ENCODE assay signal across 20 cellular contexts in the genomic region with DNA sequence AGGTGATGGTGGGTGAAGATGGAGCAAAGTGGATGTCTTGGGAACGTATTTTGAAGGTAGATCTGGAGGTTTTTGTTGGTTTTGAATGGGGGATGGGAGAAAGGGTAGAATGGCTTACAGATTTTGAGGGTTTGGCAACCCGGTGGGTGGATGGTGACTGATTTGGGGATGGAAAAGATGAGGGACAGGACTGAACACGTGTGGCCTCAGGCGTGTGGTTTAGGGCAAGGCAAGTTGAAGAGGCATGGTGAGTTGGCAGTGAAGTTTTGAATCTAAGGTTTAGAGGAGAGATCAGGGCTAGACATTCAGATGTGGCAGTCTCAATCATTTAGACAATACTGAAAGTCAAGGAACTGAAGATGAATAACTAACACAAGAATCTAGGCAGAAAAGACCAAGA. TPM values are rescaled to one million over a fixed set of nuclear protein-coding genes. Genes with fewer than 3 reads are reported as not detected.
DNase-seq lines count a peak whose midpoint lies in the region; ATAC-seq, FAIRE-seq and TF ChIP-seq lines count a peak whose summit lies in the region.
"Had no signal": no experiment of that assay in that cellular context is flagged by ENCODE, and none has a peak within 500 bp of the region (broad histone marks: within the 10 kb centered on the region; RNA-seq: fewer than 3 reads in every experiment).

No MANE protein-coding gene starts in this region.

- no TSS peak for BruUV-seq in K562 (replicated peaks; lab: Mats Ljungman, UMichigan)

- no peaks in the 10 kb centered on the region for H3K9me1 ChIP-seq in K562 (ENCODE audit: control insufficient read depth, insufficient read depth, low read length)

- H3K9me3 ChIP-seq in K562 (replicated peaks; ENCODE audit: control insufficient read depth, insufficient read depth, low read depth, low read length) (no peaks in the 10 kb centered on the region), stomach (no peaks in the 10 kb centered on the region)
- H3K9me3 ChIP-seq: sigmoid colon, tibial artery had no signal

- no peak overlapping the region for H3K4me2 ChIP-seq in K562 (ENCODE audit: insufficient read depth, low read length)

- TF ChIP-seq EP300 in K562 (IDR thresholded peaks at IDR 0.05; ENCODE audit: low read length) (no peak), stomach (IDR thresholded peaks at IDR 0.05) (no peak)

- peaks cover 24% of the 10 kb centered on the region for H3K4me1 Mint-ChIP-seq in activated CD4-positive, alpha-beta memory T cell treated with anti-CD3 and anti-CD28 coated beads for 36 hours (ENCODE audit: low read depth)

- H3K27ac ChIP-seq in K562 (ENCODE audit: extremely low read depth, low read depth, low read length): no peak overlapping the region
- H3K27ac ChIP-seq in stomach: no peak overlapping the region
- H3K27ac ChIP-seq: sigmoid colon, tibial artery had no signal

- no peaks in the 10 kb centered on the region for H3K9me3 Mint-ChIP-seq in activated CD4-positive, alpha-beta memory T cell treated with anti-CD3 and anti-CD28 coated beads for 36 hours

- no peaks in the 10 kb centered on the region for H3K27me3 Mint-ChIP-seq in activated CD4-positive, alpha-beta memory T cell treated with anti-CD3 and anti-CD28 coated beads for 36 hours

- H3K4me3 ChIP-seq in K562: no peak overlapping the region
- no peak overlapping the region for H3K4me3 ChIP-seq in stomach
- H3K4me3 ChIP-seq: sigmoid colon, tibial artery had no signal

- 15% methylated on average over 4 of the region's 4 CpGs for WGBS in K562 (ENCODE audit: insufficient coverage, low coverage, missing lambda C conversion rate)
- WGBS in stomach, 5 donors: 58 to 79% (median 73%) methylated on average over 4 of the region's 4 CpGs

- ATAC-seq in activated CD4-positive, CD25-positive, alpha-beta regulatory T cell treated with anti-CD3 and anti-CD28 coated beads, Interleukin-2, amount 50 U/mL, for 24 hours: peak; percentile 42 to 45
- no peak for ATAC-seq in K562
- ATAC-seq: HCT116, SK-N-SH treated with all-trans-retinoic acid at 6 μM for 48 hours had no signal

- no peak for TF ChIP-seq RAD21 in K562 (CRISPR knock-in tag; conservative IDR thresholded peaks at IDR 0.05 in 1 of 2, IDR thresholded peaks at IDR 0.05 in 1 of 2)

- H3K27ac Mint-ChIP-seq in activated CD4-positive, alpha-beta memory T cell treated with anti-CD3 and anti-CD28 coated beads for 36 hours: peak overlapping the region; percentile 80

- no peak for FAIRE-seq in K562 (lab: Jason Lieb, UNC)
- FAIRE-seq: GM18507 had no signal

- peaks cover under 1% of the 10 kb centered on the region for H3K79me2 ChIP-seq in K562 (ENCODE audit: control insufficient read depth, insufficient read depth, low read length)

- POLR2A ChIA-PET in activated CD4-positive, alpha-beta memory T cell treated with anti-CD3 and anti-CD28 coated beads for 36 hours (lab: Charles Lee): interaction anchor here (0.7 to 1.4 kb wide), 3 partner anchors 10 to 22 kb away, joined by 3 to 6 read pairs (median 5); a partner anchor contains a TSS
- POLR2A ChIA-PET in K562 (lab: Yijun Ruan, JAX): interaction anchor here (0.9 kb wide), 1 partner anchor 120 kb away, joined by 3 read pairs; no protein-coding TSS in a partner anchor

- TF ChIP-seq CTCF in K562 (IDR thresholded peaks at IDR 0.05 in 2 of 3, conservative IDR thresholded peaks at IDR 0.05 in 1 of 3; ENCODE audit: insufficient read depth in 2 of 3, low read depth in 1 of 3, low read length in 3 of 3) (no peak), stomach (IDR thresholded peaks at IDR 0.05) (no peak)

- CTCF ChIA-PET in activated CD4-positive, alpha-beta memory T cell treated with anti-CD3 and anti-CD28 coated beads for 36 hours (lab: Charles Lee): interaction anchor here (1.0 kb wide), 1 partner anchor 38 kb away, joined by 6 read pairs; a partner anchor contains a TSS
- CTCF ChIA-PET in K562 (lab: Yijun Ruan, JAX; ENCODE audit: low intra/inter-chr PET ratio): no interaction called here

- intact Hi-C loops in activated CD4-positive, alpha-beta memory T cell treated with anti-CD3 and anti-CD28 coated beads for 36 hours (cut with micrococcal nuclease): loop anchor here (1.0 to 5.0 kb wide), 7 partner anchors 10 to 262 kb away; a partner anchor contains a TSS
- intact Hi-C loops in K562 (cut with micrococcal nuclease) (no loop called here), stomach (cut with DNase I; ENCODE audit: low total_unique reads) (loop anchor here (10.0 kb wide), 1 partner anchor 90 kb away; a partner anchor contains a TSS)

- no peak for TF ChIP-seq POLR2A in K562 (conservative IDR thresholded peaks at IDR 0.05)
- no peak for TF ChIP-seq POLR2A in stomach (IDR thresholded peaks at IDR 0.05)

- no peak overlapping the region for H2AFZ ChIP-seq in K562 (ENCODE audit: low read depth, low read length)

- H3K4me1 ChIP-seq in K562 (replicated peaks in 1 of 2; ENCODE audit: control insufficient read depth in 2 of 2, insufficient read depth in 2 of 2, low read length in 2 of 2) (peaks cover 4 to 7% of the 10 kb centered on the region in 2 experiments), stomach (peaks cover 0 to 16% (median 7%) of the 10 kb centered on the region in 4 donors)

- in situ Hi-C loops in K562 (cut with MboI): loop anchor here (10.0 kb wide), 1 partner anchor 190 kb away; no protein-coding TSS in a partner anchor

- no peaks in the 10 kb centered on the region for H4K20me1 ChIP-seq in K562 (replicated peaks; ENCODE audit: control insufficient read depth, insufficient read depth, low read length)

- no peak overlapping the region for H3K9ac ChIP-seq in K562 (ENCODE audit: insufficient read depth in 1 of 2, low read depth in 2 of 2, low read length in 2 of 2)

- no peak for DNase-seq in activated CD4-positive, CD25-positive, alpha-beta regulatory T cell treated with anti-CD3 and anti-CD28 coated beads, Interleukin-2, amount 50 U/mL, for 72 hours
- DNase-seq in activated CD4-positive, alpha-beta memory T cell treated with anti-CD3 and anti-CD28 coated beads for 36 hours: peak; percentile 93
- no peak for DNase-seq in K562 (ENCODE audit: extremely low read depth in 1 of 4, low spot score in 3 of 4)
- DNase-seq in stimulated activated CD4-positive, alpha-beta T cell treated with anti-CD3 and anti-CD28 coated beads, TNF-alpha, amount 100 ng/mL, for 24 hours (ENCODE audit: low read depth in 3 of 3): peak in 2 of 3 experiments; percentile 47 to 76
- no peak for DNase-seq in stomach
- DNase-seq in NCI-H128 (lab: John Stamatoyannopoulos, UW; ENCODE audit: unreplicated experiment): no peak
- no peak for DNase-seq in activated gamma-delta T cell treated with Interleukin-2 at 50 U/mL for 16 hours
- DNase-seq: C1 segment of cervical spinal cord, DMS79, hippocampal formation, NCI-H2081 treated with DMSO at 0.1 percent for 48 hours, NCI-H526, occipital lobe, OCI-M1, sigmoid colon, tibial artery had no signal

- H3K27me3 ChIP-seq in K562 (ENCODE audit: control insufficient read depth in 2 of 2, insufficient read depth in 2 of 2, low read length in 2 of 2): no peaks in the 10 kb centered on the region
- no peaks in the 10 kb centered on the region for H3K27me3 ChIP-seq in stomach
- H3K27me3 ChIP-seq: sigmoid colon, tibial artery had no signal

- no peaks in the 10 kb centered on the region for H3K36me3 ChIP-seq in K562 (ENCODE audit: control insufficient read depth, insufficient read depth, low read length)
- no peaks in the 10 kb centered on the region for H3K36me3 ChIP-seq in stomach
- H3K36me3 ChIP-seq: sigmoid colon, tibial artery had no signal

- no peaks in the 10 kb centered on the region for H3K36me3 Mint-ChIP-seq in activated CD4-positive, alpha-beta memory T cell treated with anti-CD3 and anti-CD28 coated beads for 36 hours

- peak overlapping the region; percentile 7 for H3K4me3 Mint-ChIP-seq in activated CD4-positive, alpha-beta memory T cell treated with anti-CD3 and anti-CD28 coated beads for 36 hours

RNA-seq across cellular contexts. Expression of a gene that starts 5.0 kb away (rescaled TPM):
- 10 to 100 TPM; 87.5 to 96.6 TPM for total RNA-seq in activated CD4-positive, alpha-beta memory T cell treated with anti-CD3 and anti-CD28 coated beads for 36 hours
- total RNA-seq in K562 (2011; cell fraction: chromatin; rRNA removed; ENCODE audit: low replicate concordance): 20.4 and 39.9 TPM in 2 replicates
- 29.6 and 33.7 TPM in 2 replicates for total RNA-seq in K562 (2011; cell fraction: nucleolus; rRNA removed)
- total RNA-seq in K562 (2011; cell fraction: nucleoplasm; rRNA removed): 26.7 and 33.2 TPM in 2 replicates
- total RNA-seq in K562 (2014; rRNA removed): 74.2 and 79.0 TPM in 2 replicates
- total RNA-seq in K562 (2014; rRNA removed; fragmentation: Illumina TruSeq; extraction: Trizol): 61.2 and 61.3 TPM in 2 replicates
- 67.4 and 75.0 TPM in 2 replicates for total RNA-seq in K562 (2015; rRNA removed; fragmentation: Illumina TruSeq; extraction: Trizol)
- total RNA-seq in K562 (2021): 124 and 129 TPM in 2 replicates
- 107 and 120 TPM in 2 replicates for polyA plus RNA-seq in K562 (2011; rRNA removed)
- polyA plus RNA-seq in K562 (2011; cell fraction: cytosol; rRNA removed): 109 and 151 TPM in 2 replicates
- 34.2 and 44.6 TPM in 2 replicates for polyA plus RNA-seq in K562 (2011; cell fraction: nucleus; rRNA removed)
- polyA plus RNA-seq in K562 (2012): 56.3 and 118 TPM in 2 replicates
- 108 and 130 TPM in 2 replicates for polyA plus RNA-seq in K562 (2014; fragmentation: Illumina TruSeq; extraction: Trizol)
- 10 to 100 TPM; 45.0 to 80.6 TPM for polyA plus RNA-seq in K562 (2014; fragmentation: Nextera tagmentation; extraction: Ambion mirVana)
- polyA plus RNA-seq in K562 (2014; rRNA removed): 132 and 138 TPM in 2 replicates
- 31.3 and 36.6 TPM in 2 replicates for polyA minus RNA-seq in K562 (2011; rRNA and poly(A)+ RNA removed)
- 29.3 and 42.9 TPM in 2 replicates for polyA minus RNA-seq in K562 (2011; cell fraction: cytosol; rRNA and poly(A)+ RNA removed)
- 10.1 and 14.4 TPM in 2 replicates for polyA minus RNA-seq in K562 (2011; cell fraction: nucleus; rRNA and poly(A)+ RNA removed)
- 10 to 100 TPM in 4 of 5 donors, not detected in 1; 15.5 to 47.8 (median 27.1) TPM for total RNA-seq in stomach
- 10 to 100 TPM; 28.0 to 50.2 (median 50.1) TPM for polyA plus RNA-seq in stomach

RNA-seq across cellular contexts. Expression of a gene that starts 10.8 kb away (rescaled TPM):
- total RNA-seq in activated CD4-positive, alpha-beta memory T cell treated with anti-CD3 and anti-CD28 coated beads for 36 hours: 10 to 100 TPM; 61.4 to 61.7 TPM
- total RNA-seq in K562 (2011; cell fraction: chromatin; rRNA removed; ENCODE audit: low replicate concordance): 44.2 and 55.5 TPM in 2 replicates
- 47.6 and 48.7 TPM in 2 replicates for total RNA-seq in K562 (2011; cell fraction: nucleolus; rRNA removed)
- total RNA-seq in K562 (2011; cell fraction: nucleoplasm; rRNA removed): 34.2 and 44.9 TPM in 2 replicates
- total RNA-seq in K562 (2014; rRNA removed) (31.6 and 42.6 TPM in 2 replicates), K562 (2014; rRNA removed; fragmentation: Illumina TruSeq; extraction: Trizol) (41.2 and 43.8 TPM in 2 replicates), K562 (2015; rRNA removed; fragmentation: Illumina TruSeq; extraction: Trizol) (38.2 and 43.4 TPM in 2 replicates), K562 (2021) (84.0 and 87.3 TPM in 2 replicates), stomach (100 to 1,000 TPM in 1 of 5 donors, 10 to 100 TPM in 4; 30.7 to 167 (median 41.4) TPM)
- polyA plus RNA-seq in K562 (2011; rRNA removed) (73.4 and 90.6 TPM in 2 replicates), K562 (2014; fragmentation: Illumina TruSeq; extraction: Trizol) (62.3 and 74.6 TPM in 2 replicates), K562 (2014; fragmentation: Nextera tagmentation; extraction: Ambion mirVana) (10 to 100 TPM; 20.9 to 21.3 TPM), K562 (2014; rRNA removed) (80.0 and 80.2 TPM in 2 replicates), stomach (10 to 100 TPM; 36.8 to 66.1 (median 61.1) TPM)
- polyA plus RNA-seq in K562 (2011; cell fraction: cytosol; rRNA removed): 53.6 and 54.6 TPM in 2 replicates
- polyA plus RNA-seq in K562 (2011; cell fraction: nucleus; rRNA removed): 36.6 and 52.6 TPM in 2 replicates
- 67.3 and 95.0 TPM in 2 replicates for polyA plus RNA-seq in K562 (2012)
- polyA minus RNA-seq in K562 (2011; rRNA and poly(A)+ RNA removed): 79.5 and 83.2 TPM in 2 replicates
- 27.5 and 33.1 TPM in 2 replicates for polyA minus RNA-seq in K562 (2011; cell fraction: cytosol; rRNA and poly(A)+ RNA removed)
- 17.8 and 39.5 TPM in 2 replicates for polyA minus RNA-seq in K562 (2011; cell fraction: nucleus; rRNA and poly(A)+ RNA removed)

RNA-seq across cellular contexts. Expression of a gene that starts 27.4 kb away (rescaled TPM):
- total RNA-seq in activated CD4-positive, alpha-beta memory T cell treated with anti-CD3 and anti-CD28 coated beads for 36 hours: 1 to 10 TPM; 5.4 to 5.7 TPM
- total RNA-seq in K562 (2011; cell fraction: chromatin; rRNA removed; ENCODE audit: low replicate concordance): 11.2 and 27.3 TPM in 2 replicates
- 18.3 and 18.7 TPM in 2 replicates for total RNA-seq in K562 (2011; cell fraction: nucleolus; rRNA removed)
- total RNA-seq in K562 (2011; cell fraction: nucleoplasm; rRNA removed): 23.9 and 39.2 TPM in 2 replicates
- total RNA-seq in K562 (2014; rRNA removed): 11.2 and 12.2 TPM in 2 replicates
- 3.2 and 3.6 TPM in 2 replicates for total RNA-seq in K562 (2014; rRNA removed; fragmentation: Illumina TruSeq; extraction: Trizol)
- 3.8 and 4.4 TPM in 2 replicates for total RNA-seq in K562 (2015; rRNA removed; fragmentation: Illumina TruSeq; extraction: Trizol)
- 11.6 and 11.9 TPM in 2 replicates for total RNA-seq in K562 (2021)
- 4.3 and 5.1 TPM in 2 replicates for polyA plus RNA-seq in K562 (2011; rRNA removed)
- polyA plus RNA-seq in K562 (2011; cell fraction: cytosol; rRNA removed): 7.5 and 37.3 TPM in 2 replicates
- 5.7 and 14.8 TPM in 2 replicates for polyA plus RNA-seq in K562 (2011; cell fraction: nucleus; rRNA removed)
- polyA plus RNA-seq in K562 (2012): 6.0 and 7.0 TPM in 2 replicates
- polyA plus RNA-seq in K562 (2014; fragmentation: Illumina TruSeq; extraction: Trizol): 2.9 and 3.2 TPM in 2 replicates
- polyA plus RNA-seq in K562 (2014; fragmentation: Nextera tagmentation; extraction: Ambion mirVana): 1 to 10 TPM; 1.5 to 1.7 TPM
- polyA plus RNA-seq in K562 (2014; rRNA removed): 8.3 and 12.6 TPM in 2 replicates
- polyA minus RNA-seq in K562 (2011; rRNA and poly(A)+ RNA removed): 3.7 and 5.0 TPM in 2 replicates
- 2.2 and 4.0 TPM in 2 replicates for polyA minus RNA-seq in K562 (2011; cell fraction: cytosol; rRNA and poly(A)+ RNA removed)
- polyA minus RNA-seq in K562 (2011; cell fraction: nucleus; rRNA and poly(A)+ RNA removed): 3.8 and 4.2 TPM in 2 replicates
- 10 to 100 TPM in 2 of 5 donors, 1 to 10 TPM in 3; 1.2 to 28.7 (median 6.7) TPM for total RNA-seq in stomach
- polyA plus RNA-seq in stomach: 10 to 100 TPM in 1 of 3 donors, 1 to 10 TPM in 2; 3.4 to 11.0 (median 6.5) TPM

RNA-seq across cellular contexts. Expression of a gene that starts 37.7 kb away (rescaled TPM):
- 100 to 1,000 TPM; 218 to 226 TPM for total RNA-seq in activated CD4-positive, alpha-beta memory T cell treated with anti-CD3 and anti-CD28 coated beads for 36 hours
- 0.23 TPM in 1 of 2 replicates, not detected in the other for total RNA-seq in K562 (2011; cell fraction: chromatin; rRNA removed; ENCODE audit: low replicate concordance)
- 0.13 and 0.50 TPM in 2 replicates for total RNA-seq in K562 (2011; cell fraction: nucleolus; rRNA removed)
- total RNA-seq in K562 (2011; cell fraction: nucleoplasm; rRNA removed): not detected in 2 replicates
- 0.61 TPM in 1 of 2 replicates, not detected in the other for total RNA-seq in K562 (2014; rRNA removed)
- not detected in 2 replicates for total RNA-seq in K562 (2014; rRNA removed; fragmentation: Illumina TruSeq; extraction: Trizol)
- total RNA-seq in K562 (2015; rRNA removed; fragmentation: Illumina TruSeq; extraction: Trizol): not detected in 2 replicates
- 0.53 and 0.92 TPM in 2 replicates for total RNA-seq in K562 (2021)
- 0.01 and 0.12 TPM in 2 replicates for polyA plus RNA-seq in K562 (2011; rRNA removed)
- 0.13 and 0.15 TPM in 2 replicates for polyA plus RNA-seq in K562 (2011; cell fraction: cytosol; rRNA removed)
- polyA plus RNA-seq in K562 (2011; cell fraction: nucleus; rRNA removed): 0.08 and 0.09 TPM in 2 replicates
- 0.14 and 0.22 TPM in 2 replicates for polyA plus RNA-seq in K562 (2012)
- 0.12 TPM in 1 of 2 replicates, not detected in the other for polyA plus RNA-seq in K562 (2014; fragmentation: Illumina TruSeq; extraction: Trizol)
- not detected for polyA plus RNA-seq in K562 (2014; fragmentation: Nextera tagmentation; extraction: Ambion mirVana)
- polyA plus RNA-seq in K562 (2014; rRNA removed): not detected in 2 replicates
- polyA minus RNA-seq in K562 (2011; rRNA and poly(A)+ RNA removed): 0.21 TPM in 1 of 2 replicates, not detected in the other
- polyA minus RNA-seq in K562 (2011; cell fraction: cytosol; rRNA and poly(A)+ RNA removed): not detected in 2 replicates
- polyA minus RNA-seq in K562 (2011; cell fraction: nucleus; rRNA and poly(A)+ RNA removed): not detected in 2 replicates
- total RNA-seq in stomach: 100 to 1,000 TPM in 1 of 5 donors, 10 to 100 TPM in 2, 1 to 10 TPM in 2; 5.8 to 256 (median 11.3) TPM
- 1 to 10 TPM; 1.2 to 4.3 (median 1.2) TPM for polyA plus RNA-seq in stomach

RNA-seq across cellular contexts. Expression of a gene that starts 39.6 kb away (rescaled TPM):
- 10 to 100 TPM; 13.1 to 13.6 TPM for total RNA-seq in activated CD4-positive, alpha-beta memory T cell treated with anti-CD3 and anti-CD28 coated beads for 36 hours
- 9.7 and 12.9 TPM in 2 replicates for total RNA-seq in K562 (2011; cell fraction: chromatin; rRNA removed; ENCODE audit: low replicate concordance)
- total RNA-seq in K562 (2011; cell fraction: nucleolus; rRNA removed): 10.7 and 14.3 TPM in 2 replicates
- total RNA-seq in K562 (2011; cell fraction: nucleoplasm; rRNA removed): 6.7 and 7.0 TPM in 2 replicates
- total RNA-seq in K562 (2014; rRNA removed) (8.6 and 10.8 TPM in 2 replicates), K562 (2014; rRNA removed; fragmentation: Illumina TruSeq; extraction: Trizol) (3.3 and 3.4 TPM in 2 replicates), K562 (2015; rRNA removed; fragmentation: Illumina TruSeq; extraction: Trizol) (7.4 and 7.7 TPM in 2 replicates), K562 (2021) (9.0 and 11.6 TPM in 2 replicates), stomach (10 to 100 TPM in 1 of 5 donors, 1 to 10 TPM in 4; 4.0 to 33.6 (median 5.4) TPM)
- polyA plus RNA-seq in K562 (2011; rRNA removed) (3.6 and 4.7 TPM in 2 replicates), K562 (2014; fragmentation: Illumina TruSeq; extraction: Trizol) (4.6 and 8.2 TPM in 2 replicates), K562 (2014; fragmentation: Nextera tagmentation; extraction: Ambion mirVana) (under 1 TPM; 0.38 to 0.46 TPM), K562 (2014; rRNA removed) (5.8 and 6.0 TPM in 2 replicates), stomach (1 to 10 TPM; 3.9 to 5.5 (median 4.6) TPM)
- 3.9 and 10.6 TPM in 2 replicates for polyA plus RNA-seq in K562 (2011; cell fraction: cytosol; rRNA removed)
- 4.6 and 11.2 TPM in 2 replicates for polyA plus RNA-seq in K562 (2011; cell fraction: nucleus; rRNA removed)
- 6.1 and 7.6 TPM in 2 replicates for polyA plus RNA-seq in K562 (2012)
- 2.8 and 4.5 TPM in 2 replicates for polyA minus RNA-seq in K562 (2011; rRNA and poly(A)+ RNA removed)
- polyA minus RNA-seq in K562 (2011; cell fraction: cytosol; rRNA and poly(A)+ RNA removed): 3.7 and 5.3 TPM in 2 replicates
- 5.9 and 6.3 TPM in 2 replicates for polyA minus RNA-seq in K562 (2011; cell fraction: nucleus; rRNA and poly(A)+ RNA removed)

Comparison
In these comparisons a context has a peak if more than half of its experiments do, and no peak if none do; other contexts are left out.
1. DNase-seq: peak in activated CD4-positive, alpha-beta memory T cell treated with anti-CD3 and anti-CD28 coated beads for 36 hours (single experiment) and stimulated activated CD4-positive, alpha-beta T cell treated with anti-CD3 and anti-CD28 coated beads, TNF-alpha, amount 100 ng/mL, for 24 hours (2 of 3); none in activated CD4-positive, CD25-positive, alpha-beta regulatory T cell treated with anti-CD3 and anti-CD28 coated beads, Interleukin-2, amount 50 U/mL, for 72 hours (single experiment), K562 (0 of 4), stomach (single experiment), NCI-H128 (single experiment) and activated gamma-delta T cell treated with Interleukin-2 at 50 U/mL for 16 hours (single experiment).